1 cellular context compared by ENCODE assay signal in genomic region chr21:42974832-42975820, GRCh38.
TF ChIP-seq lines count a peak whose summit lies in the region.

No MANE protein-coding gene starts in this region.

TF ChIP-seq in HEK293, 187 proteins besides CTCF, POLR2A, EP300 and RAD21 (continued from another document):
- TF ChIP-seq, protein P1, sequence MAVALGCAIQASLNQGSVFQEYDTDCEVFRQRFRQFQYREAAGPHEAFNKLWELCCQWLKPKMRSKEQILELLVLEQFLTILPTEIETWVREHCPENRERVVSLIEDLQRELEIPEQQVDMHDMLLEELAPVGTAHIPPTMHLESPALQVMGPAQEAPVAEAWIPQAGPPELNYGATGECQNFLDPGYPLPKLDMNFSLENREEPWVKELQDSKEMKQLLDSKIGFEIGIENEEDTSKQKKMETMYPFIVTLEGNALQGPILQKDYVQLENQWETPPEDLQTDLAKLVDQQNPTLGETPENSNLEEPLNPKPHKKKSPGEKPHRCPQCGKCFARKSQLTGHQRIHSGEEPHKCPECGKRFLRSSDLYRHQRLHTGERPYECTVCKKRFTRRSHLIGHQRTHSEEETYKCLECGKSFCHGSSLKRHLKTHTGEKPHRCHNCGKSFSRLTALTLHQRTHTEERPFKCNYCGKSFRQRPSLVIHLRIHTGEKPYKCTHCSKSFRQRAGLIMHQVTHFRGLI (tag by site-specific recombination; IDR thresholded peaks at IDR 0.05): peak; percentile 38; the same call in 1 of the 2 replicates
- TF ChIP-seq, protein P2, sequence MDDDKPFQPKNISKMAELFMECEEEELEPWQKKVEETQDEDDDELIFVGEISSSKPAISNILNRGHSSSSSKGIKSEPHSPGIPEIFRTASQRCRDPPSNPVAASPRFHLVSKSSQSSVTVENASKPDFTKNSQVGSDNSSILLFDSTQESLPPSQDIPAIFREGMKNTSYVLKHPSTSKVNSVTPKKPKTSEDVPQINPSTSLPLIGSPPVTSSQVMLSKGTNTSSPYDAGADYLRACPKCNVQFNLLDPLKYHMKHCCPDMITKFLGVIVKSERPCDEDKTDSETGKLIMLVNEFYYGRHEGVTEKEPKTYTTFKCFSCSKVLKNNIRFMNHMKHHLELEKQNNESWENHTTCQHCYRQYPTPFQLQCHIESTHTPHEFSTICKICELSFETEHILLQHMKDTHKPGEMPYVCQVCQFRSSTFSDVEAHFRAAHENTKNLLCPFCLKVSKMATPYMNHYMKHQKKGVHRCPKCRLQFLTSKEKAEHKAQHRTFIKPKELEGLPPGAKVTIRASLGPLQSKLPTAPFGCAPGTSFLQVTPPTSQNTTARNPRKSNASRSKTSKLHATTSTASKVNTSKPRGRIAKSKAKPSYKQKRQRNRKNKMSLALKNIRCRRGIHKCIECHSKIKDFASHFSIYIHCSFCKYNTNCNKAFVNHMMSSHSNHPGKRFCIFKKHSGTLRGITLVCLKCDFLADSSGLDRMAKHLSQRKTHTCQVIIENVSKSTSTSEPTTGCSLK (tag by site-specific recombination; IDR thresholded peaks at IDR 0.05): no peak
- TF ChIP-seq ZNF202 (tag by site-specific recombination; IDR thresholded peaks at IDR 0.05; ENCODE audit: borderline replicate concordance): no peak
- no peak for TF ChIP-seq ZNF473 (tag by site-specific recombination; IDR thresholded peaks at IDR 0.05)
- TF ChIP-seq YY2 (tag by site-specific recombination; IDR thresholded peaks at IDR 0.05): peak; percentile 92
